In the genomic region with DNA sequence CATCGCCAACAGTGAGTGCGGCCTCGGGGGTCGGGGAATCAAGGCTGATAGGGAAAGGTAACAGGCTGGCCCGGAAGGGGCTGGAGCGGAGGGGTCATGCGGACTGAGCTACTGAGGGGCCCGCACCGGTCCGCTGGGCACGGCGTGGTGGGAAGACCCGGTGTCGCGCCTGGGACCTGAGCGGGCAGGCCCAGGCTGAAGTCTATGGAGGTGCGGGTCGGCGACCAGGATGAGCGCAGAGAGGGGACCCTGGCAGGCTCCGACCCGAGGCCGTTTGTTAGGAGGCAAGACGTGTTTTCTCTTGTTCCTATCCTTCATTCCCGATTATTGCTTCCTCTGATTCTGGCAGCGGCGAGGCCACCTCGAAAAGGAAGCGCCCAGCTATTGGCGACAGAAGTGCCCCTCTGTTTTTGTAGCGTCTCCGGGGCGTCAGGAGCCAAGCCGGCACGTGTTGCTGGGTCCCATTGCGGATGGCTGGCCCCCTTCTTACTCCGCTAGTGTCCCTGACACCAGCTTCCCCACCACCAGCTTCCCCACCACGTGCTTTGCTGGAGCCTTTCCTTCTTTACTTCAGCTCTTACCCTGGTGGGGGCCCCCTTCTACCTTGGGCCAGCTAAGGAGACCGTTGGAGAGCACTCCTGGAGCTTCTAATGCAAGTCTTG, we compare ENCODE assay signal across 8 cellular contexts. TPM values are rescaled to one million over a fixed set of nuclear protein-coding genes. Genes with fewer than 3 reads are reported as not detected.
DNase-seq lines count a peak whose midpoint lies in the region; ATAC-seq and TF ChIP-seq lines count a peak whose summit lies in the region.

No MANE protein-coding gene starts in this region.

- H3K9me3 ChIP-seq in esophagus (ENCODE audit: control insufficient read depth in 2 of 2, insufficient read depth in 1 of 2, low read depth in 1 of 2, low read length in 1 of 2) (no peaks in the 10 kb centered on the region), neural cell (ENCODE audit: low read length) (no peaks in the 10 kb centered on the region)

- H4K20me1 ChIP-seq in neural cell (ENCODE audit: insufficient read depth) = no peaks in the 10 kb centered on the region

- H3K9me2 ChIP-seq in neural cell (ENCODE audit: insufficient read depth, low read length) = no peaks in the 10 kb centered on the region

- TF ChIP-seq RAD21 in neural cell (conservative IDR thresholded peaks at IDR 0.05) = no peak

- H3K27ac Mint-ChIP-seq in activated CD4-positive, alpha-beta T cell treated with anti-CD3 and anti-CD28 coated beads, Interleukin-2, amount 10 ng/mL, durations not matched to agents 24 days and 14 days = peak overlapping the region; percentile 98

- H3K79me2 ChIP-seq in neural cell (replicated peaks; ENCODE audit: insufficient read depth, low read length) = peaks cover 24% of the 10 kb centered on the region

- peak overlapping the region; percentile 60 for H2AFZ ChIP-seq in neural cell (ENCODE audit: low read depth, low read length)

- WGBS in esophagus, 2 donors = 1% methylated on average over 31 to 39 of the region's 39 CpGs

- H3K27me3 ChIP-seq in esophagus (ENCODE audit: control insufficient read depth in 1 of 2, insufficient read depth in 2 of 2, low read length in 2 of 2) = no peaks in the 10 kb centered on the region
- no peaks in the 10 kb centered on the region for H3K27me3 ChIP-seq in neural cell (ENCODE audit: insufficient read depth, low read depth, low read length)

- peak overlapping the region; percentile 85 to 95 for H3K27ac ChIP-seq in esophagus (ENCODE audit: low read depth in 2 of 2, low read length in 1 of 2)
- H3K27ac ChIP-seq in neural cell (ENCODE audit: low read length) = peak overlapping the region; percentile 85

- H3K36me3 Mint-ChIP-seq in activated CD4-positive, alpha-beta T cell treated with anti-CD3 and anti-CD28 coated beads, Interleukin-2, amount 10 ng/mL, durations not matched to agents 24 days and 14 days (ENCODE audit: low read depth) = peaks cover 51% of the 10 kb centered on the region

- TF ChIP-seq CTCF in neural cell (IDR thresholded peaks at IDR 0.05; ENCODE audit: poor library complexity, severe bottlenecking) = no peak

- H3K4me3 ChIP-seq in esophagus (ENCODE audit: low read depth in 1 of 2, low read length in 2 of 2) = peak overlapping the region; percentile 86 to 97
- peak overlapping the region; percentile 97 for H3K4me3 ChIP-seq in neural cell (ENCODE audit: low read length)

- H3K4me1 Mint-ChIP-seq in activated CD4-positive, alpha-beta T cell treated with anti-CD3 and anti-CD28 coated beads, Interleukin-2, amount 10 ng/mL, durations not matched to agents 24 days and 14 days = peaks cover 38% of the 10 kb centered on the region

- no peaks in the 10 kb centered on the region for H3F3A ChIP-seq in neural cell (ENCODE audit: insufficient read depth, low read length, poor library complexity, severe bottlenecking)

- H3K27me3 Mint-ChIP-seq in activated CD4-positive, alpha-beta T cell treated with anti-CD3 and anti-CD28 coated beads, Interleukin-2, amount 10 ng/mL, durations not matched to agents 24 days and 14 days = no peaks in the 10 kb centered on the region

- peak overlapping the region; percentile 86 for H3K9ac ChIP-seq in neural cell (ENCODE audit: low read length)

- no peaks in the 10 kb centered on the region for H3K4me1 ChIP-seq in esophagus (ENCODE audit: control insufficient read depth in 2 of 2, insufficient read depth in 2 of 2, low read length in 1 of 2)

- H3K4me2 ChIP-seq in neural cell (ENCODE audit: low read length) = peak overlapping the region; percentile 89

- H3K9me3 Mint-ChIP-seq in activated CD4-positive, alpha-beta T cell treated with anti-CD3 and anti-CD28 coated beads, Interleukin-2, amount 10 ng/mL, durations not matched to agents 24 days and 14 days = no peaks in the 10 kb centered on the region

- intact Hi-C loops in activated CD4-positive, alpha-beta T cell treated with anti-CD3 and anti-CD28 coated beads, Interleukin-2, amount 10 ng/mL, durations not matched to agents 24 days and 14 days (cut with micrococcal nuclease) = loop anchor here (1.0 to 5.0 kb wide), 11 partner anchors 11 to 389 kb away; a partner anchor contains a TSS

- ATAC-seq in HG03354 (IDR thresholded peaks at IDR 0.05; ENCODE audit: poor library complexity, severe bottlenecking, unreplicated experiment) = peak; percentile 23
- no peak for ATAC-seq in GM18517 (IDR thresholded peaks at IDR 0.05; ENCODE audit: unreplicated experiment)

- DNase-seq in activated T-cell treated with anti-CD3 and anti-CD28 coated beads for 48 hours (ENCODE audit: low read depth) = peak; percentile 18
- DNase-seq in activated T-cell treated with anti-CD3 and anti-CD28 coated beads for 4 hours = no peak
- peak; percentile 75 for DNase-seq in activated CD4-positive, alpha-beta T cell treated with anti-CD3 and anti-CD28 coated beads, Interleukin-2, amount 10 ng/mL, durations not matched to agents 24 days and 14 days
- no peak for DNase-seq in glomerular visceral epithelial cell (ENCODE audit: extremely low spot score)

- no peak for TF ChIP-seq EP300 in neural cell (conservative IDR thresholded peaks at IDR 0.05; ENCODE audit: poor library complexity, severe bottlenecking)

- H3K36me3 ChIP-seq in esophagus (ENCODE audit: control insufficient read depth in 2 of 2, insufficient read depth in 2 of 2, low read length in 1 of 2) (peaks cover 3 to 8% of the 10 kb centered on the region in 2 donors), neural cell (ENCODE audit: insufficient read depth, low read length) (no peaks in the 10 kb centered on the region)

- H3K4me3 Mint-ChIP-seq in activated CD4-positive, alpha-beta T cell treated with anti-CD3 and anti-CD28 coated beads, Interleukin-2, amount 10 ng/mL, durations not matched to agents 24 days and 14 days = peak overlapping the region; percentile 98

TF ChIP-seq in neural cell, 6 proteins besides CTCF, POLR2A, EP300 and RAD21:
- TF ChIP-seq TAF1 (IDR thresholded peaks at IDR 0.05; ENCODE audit: low read depth) (no peak), MXI1 (conservative IDR thresholded peaks at IDR 0.05; ENCODE audit: poor library complexity, severe bottlenecking) (peak; percentile 50)
TF ChIP-seq in neural cell: peak in this region for 1.

RNA-seq across cellular contexts. Expression of a gene that starts 0.6 kb away (rescaled TPM):
- total RNA-seq in activated CD4-positive, alpha-beta T cell treated with anti-CD3 and anti-CD28 coated beads, Interleukin-2, amount 10 ng/mL, durations not matched to agents 24 days and 14 days = 453 and 472 TPM in 2 replicates
- 100 to 1,000 TPM; 103 to 180 TPM for polyA plus RNA-seq in esophagus
- polyA plus RNA-seq in neural cell = 109 and 115 TPM in 2 replicates
- 77.4 and 113 TPM in 2 replicates for polyA minus RNA-seq in neural cell

RNA-seq across cellular contexts. Expression of a gene that starts 11.5 kb away (rescaled TPM):
- 3,831 and 3,993 TPM in 2 replicates for total RNA-seq in activated CD4-positive, alpha-beta T cell treated with anti-CD3 and anti-CD28 coated beads, Interleukin-2, amount 10 ng/mL, durations not matched to agents 24 days and 14 days
- polyA plus RNA-seq in esophagus = 1,000 to 10,000 TPM; 1,736 to 6,738 TPM
- 1,970 and 2,186 TPM in 2 replicates for polyA plus RNA-seq in neural cell
- polyA minus RNA-seq in neural cell = 503 and 510 TPM in 2 replicates

RNA-seq across cellular contexts. Expression of a gene that starts 13.1 kb away (rescaled TPM):
- 8.9 and 11.2 TPM in 2 replicates for total RNA-seq in activated CD4-positive, alpha-beta T cell treated with anti-CD3 and anti-CD28 coated beads, Interleukin-2, amount 10 ng/mL, durations not matched to agents 24 days and 14 days
- polyA plus RNA-seq in esophagus (1 to 10 TPM; 1.4 to 2.2 TPM), neural cell (6.7 and 11.3 TPM in 2 replicates)
- 18.8 and 25.1 TPM in 2 replicates for polyA minus RNA-seq in neural cell

RNA-seq across cellular contexts. Expression of a gene that starts 23.1 kb away (rescaled TPM):
- 155 and 158 TPM in 2 replicates for total RNA-seq in activated CD4-positive, alpha-beta T cell treated with anti-CD3 and anti-CD28 coated beads, Interleukin-2, amount 10 ng/mL, durations not matched to agents 24 days and 14 days
- polyA plus RNA-seq in esophagus = 10 to 100 TPM; 15.6 to 36.6 TPM
- polyA plus RNA-seq in neural cell = 19.6 and 25.1 TPM in 2 replicates
- polyA minus RNA-seq in neural cell = 16.4 and 26.1 TPM in 2 replicates

RNA-seq across cellular contexts. Expression of a gene that starts 25.0 kb away (rescaled TPM):
- 0.14 and 0.57 TPM in 2 replicates for total RNA-seq in activated CD4-positive, alpha-beta T cell treated with anti-CD3 and anti-CD28 coated beads, Interleukin-2, amount 10 ng/mL, durations not matched to agents 24 days and 14 days
- polyA plus RNA-seq in esophagus (100 to 1,000 TPM in 1 of 2 donors, 10 to 100 TPM in 1; 49.4 to 102 TPM), neural cell (0.58 and 0.78 TPM in 2 replicates)
- polyA minus RNA-seq in neural cell = 0.23 and 0.24 TPM in 2 replicates

Comparison
In these comparisons a context has a peak if more than half of its experiments do, and no peak if none do; other contexts are left out.
1. DNase-seq: peak in activated T-cell treated with anti-CD3 and anti-CD28 coated beads for 48 hours (single experiment) and activated CD4-positive, alpha-beta T cell treated with anti-CD3 and anti-CD28 coated beads, Interleukin-2, amount 10 ng/mL, durations not matched to agents 24 days and 14 days (single experiment); none in activated T-cell treated with anti-CD3 and anti-CD28 coated beads for 4 hours (single experiment) and glomerular visceral epithelial cell (single experiment).